In the genomic region with DNA sequence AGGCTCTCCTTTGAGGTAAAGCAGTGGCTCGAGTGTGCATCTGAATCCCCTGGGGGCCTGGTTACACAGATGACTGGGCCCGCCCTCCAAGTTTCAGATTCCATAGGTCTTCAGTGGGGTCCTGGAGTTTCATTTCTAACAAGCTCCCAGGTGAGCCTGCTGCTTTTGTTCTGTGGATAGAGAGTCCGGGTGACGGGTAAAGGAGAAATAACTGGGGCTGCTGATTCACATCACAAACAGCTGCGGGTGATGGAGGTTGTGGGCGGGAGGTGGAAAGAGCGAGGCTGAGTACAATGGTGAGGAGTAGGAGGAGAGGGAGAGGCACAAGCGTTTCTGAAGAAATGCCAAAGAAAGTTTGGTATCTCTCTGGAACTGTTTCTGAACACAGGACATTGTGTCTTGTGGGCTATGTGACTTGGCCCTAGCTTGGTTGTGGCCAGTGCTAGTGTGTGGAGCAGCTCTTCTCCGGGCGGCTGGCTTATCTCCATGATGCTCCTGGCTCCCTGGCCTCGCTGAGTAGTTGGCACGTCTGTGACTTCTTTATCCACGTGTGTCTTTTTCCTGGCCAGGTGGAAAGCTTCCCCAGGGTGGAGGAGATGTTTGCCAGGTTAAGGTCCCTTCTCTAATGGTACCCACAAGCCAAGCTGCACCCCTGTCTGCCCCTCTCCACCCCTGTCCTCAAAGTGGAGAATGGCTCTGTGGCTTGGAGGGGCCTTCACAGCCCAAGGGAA, we compare ENCODE assay signal across 9 cellular contexts.
DNase-seq lines count a peak whose midpoint lies in the region; ATAC-seq and TF ChIP-seq lines count a peak whose summit lies in the region.
"Had no signal": no experiment of that assay in that cellular context is flagged by ENCODE, and none has a peak within 500 bp of the region (broad histone marks: within the 10 kb centered on the region; RNA-seq: fewer than 3 reads in every experiment).

No MANE protein-coding gene starts in this region.

- no peak overlapping the region; the same call in 1 of the 2 replicates for H3K4me3 Mint-ChIP-seq in HFFc6
- no peak overlapping the region for H3K4me3 Mint-ChIP-seq in activated naive CD8-positive, alpha-beta T cell treated with anti-CD3 and anti-CD28 coated beads, Interleukin-2, amount 50 U/mL, for 24 hours
- H3K4me3 Mint-ChIP-seq in osteocyte (ENCODE audit: unreplicated experiment), result no peak overlapping the region
- no peak overlapping the region for H3K4me3 Mint-ChIP-seq in natural killer cell
- no peak overlapping the region for H3K4me3 Mint-ChIP-seq in chondrocyte (ENCODE audit: unreplicated experiment)

- peaks cover 18% of the 10 kb centered on the region for H3K27me3 Mint-ChIP-seq in HFFc6 (ENCODE audit: insufficient read depth)
- H3K27me3 Mint-ChIP-seq in activated naive CD8-positive, alpha-beta T cell treated with anti-CD3 and anti-CD28 coated beads, Interleukin-2, amount 50 U/mL, for 24 hours, result no peaks in the 10 kb centered on the region
- H3K27me3 Mint-ChIP-seq in osteocyte (ENCODE audit: unreplicated experiment), result no peaks in the 10 kb centered on the region
- no peaks in the 10 kb centered on the region for H3K27me3 Mint-ChIP-seq in natural killer cell (ENCODE audit: low read depth in 2 of 2)
- no peaks in the 10 kb centered on the region for H3K27me3 Mint-ChIP-seq in chondrocyte (ENCODE audit: low read depth)

- TF ChIP-seq CTCF in HFFc6 (IDR thresholded peaks at IDR 0.05), result no peak
- TF ChIP-seq CTCF in osteocyte (IDR thresholded peaks at IDR 0.05), result no peak
- TF ChIP-seq CTCF in natural killer cell (IDR thresholded peaks at IDR 0.05), result no peak
- TF ChIP-seq CTCF in chondrocyte (IDR thresholded peaks at IDR 0.05), result no peak

- DNase-seq in A172 (ENCODE audit: low spot score) (peak; percentile 24), HFFc6 (peak; percentile 41), osteocyte (ENCODE audit: extremely low spot score, unreplicated experiment) (peak; percentile 62), KG1 (lab: John Stamatoyannopoulos, UW) (no peak), natural killer cell (no peak), DMS114 treated with DMSO at 0.1 percent for 48 hours (lab: John Stamatoyannopoulos, UW; ENCODE audit: unreplicated experiment) (no peak), chondrocyte (ENCODE audit: low spot score) (no peak)
- DNase-seq in activated naive CD8-positive, alpha-beta T cell treated with anti-CD3 and anti-CD28 coated beads, Interleukin-2, amount 50 U/mL, for 24 hours, result peak; percentile 48
- DNase-seq: mesendoderm had no signal

- H3K4me1 Mint-ChIP-seq in HFFc6 (ENCODE audit: low read depth), result peaks cover 29% of the 10 kb centered on the region
- peaks cover 23% of the 10 kb centered on the region for H3K4me1 Mint-ChIP-seq in activated naive CD8-positive, alpha-beta T cell treated with anti-CD3 and anti-CD28 coated beads, Interleukin-2, amount 50 U/mL, for 24 hours
- peaks cover 9% of the 10 kb centered on the region for H3K4me1 Mint-ChIP-seq in osteocyte (ENCODE audit: unreplicated experiment)
- H3K4me1 Mint-ChIP-seq in natural killer cell, result peaks cover 10 to 11% of the 10 kb centered on the region in 2 donors
- peaks cover 17% of the 10 kb centered on the region for H3K4me1 Mint-ChIP-seq in chondrocyte (ENCODE audit: low read depth)

- intact Hi-C loops in natural killer cell (cut with micrococcal nuclease), result no loop called here

- H3K9me3 Mint-ChIP-seq in HFFc6, result no peaks in the 10 kb centered on the region
- no peaks in the 10 kb centered on the region for H3K9me3 Mint-ChIP-seq in activated naive CD8-positive, alpha-beta T cell treated with anti-CD3 and anti-CD28 coated beads, Interleukin-2, amount 50 U/mL, for 24 hours
- no peaks in the 10 kb centered on the region for H3K9me3 Mint-ChIP-seq in osteocyte (ENCODE audit: unreplicated experiment)
- H3K9me3 Mint-ChIP-seq in natural killer cell, result no peaks in the 10 kb centered on the region
- no peaks in the 10 kb centered on the region for H3K9me3 Mint-ChIP-seq in chondrocyte (ENCODE audit: low read depth)

- peak; percentile 78 for ATAC-seq in activated naive CD8-positive, alpha-beta T cell treated with anti-CD3 and anti-CD28 coated beads, Interleukin-2, amount 50 U/mL, for 24 hours
- no peak for ATAC-seq in natural killer cell

- H3K36me3 Mint-ChIP-seq in HFFc6 (ENCODE audit: low read depth) (no peaks in the 10 kb centered on the region), osteocyte (ENCODE audit: unreplicated experiment) (no peaks in the 10 kb centered on the region), natural killer cell (no peaks in the 10 kb centered on the region), chondrocyte (ENCODE audit: low read depth) (no peaks in the 10 kb centered on the region)
- H3K36me3 Mint-ChIP-seq in activated naive CD8-positive, alpha-beta T cell treated with anti-CD3 and anti-CD28 coated beads, Interleukin-2, amount 50 U/mL, for 24 hours (ENCODE audit: low read depth), result no peaks in the 10 kb centered on the region

- H3K27ac Mint-ChIP-seq in HFFc6 (no peak overlapping the region), osteocyte (ENCODE audit: unreplicated experiment) (no peak overlapping the region), natural killer cell (no peak overlapping the region), chondrocyte (ENCODE audit: unreplicated experiment) (no peak overlapping the region)
- H3K27ac Mint-ChIP-seq in activated naive CD8-positive, alpha-beta T cell treated with anti-CD3 and anti-CD28 coated beads, Interleukin-2, amount 50 U/mL, for 24 hours, result peak overlapping the region; percentile 7

Comparison
In these comparisons a context has a peak if more than half of its experiments do, and no peak if none do; other contexts are left out.
1. DNase-seq: peak in A172 (single experiment), HFFc6 (single experiment), activated naive CD8-positive, alpha-beta T cell treated with anti-CD3 and anti-CD28 coated beads, Interleukin-2, amount 50 U/mL, for 24 hours (single experiment) and osteocyte (single experiment); none in KG1 (single experiment), natural killer cell (single experiment), DMS114 treated with DMSO at 0.1 percent for 48 hours (single experiment) and chondrocyte (single experiment).